In the genomic region with DNA sequence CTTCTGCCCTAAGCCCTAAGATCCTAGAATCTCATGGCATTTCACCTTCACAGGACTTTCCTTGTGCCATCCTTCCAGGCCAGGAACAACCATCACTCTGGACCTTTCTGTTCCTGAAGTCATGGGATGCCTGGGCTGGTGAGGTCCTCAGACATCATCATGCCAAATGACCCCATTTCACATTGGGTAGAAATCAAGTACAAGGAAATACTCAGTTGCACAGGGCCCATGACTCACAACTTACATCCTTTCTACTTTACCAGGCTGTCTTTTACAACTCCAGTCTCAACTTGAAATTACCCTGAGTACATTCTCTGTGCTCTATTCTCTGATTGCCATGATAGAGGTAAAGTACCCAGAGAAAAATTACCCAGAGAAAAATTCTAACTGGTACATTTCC, we compare ENCODE assay signal across 14 cellular contexts.
DNase-seq lines count a peak whose midpoint lies in the region; ATAC-seq and TF ChIP-seq lines count a peak whose summit lies in the region.
"Had no signal": no experiment of that assay in that cellular context is flagged by ENCODE, and none has a peak within 500 bp of the region (broad histone marks: within the 10 kb centered on the region; RNA-seq: fewer than 3 reads in every experiment).

No MANE protein-coding gene starts in this region.

- H3K9me3 ChIP-seq in CD8-positive, alpha-beta T cell (ENCODE audit: low read length): no peaks in the 10 kb centered on the region
- H3K9me3 ChIP-seq in naive thymus-derived CD4-positive, alpha-beta T cell (ENCODE audit: control insufficient read depth in 2 of 3, low read length in 3 of 3): no peaks in the 10 kb centered on the region
- no peaks in the 10 kb centered on the region for H3K9me3 ChIP-seq in endodermal cell (ENCODE audit: control insufficient read depth, low read length)

- no peaks in the 10 kb centered on the region for H3K27me3 ChIP-seq in CD8-positive, alpha-beta T cell (ENCODE audit: insufficient read depth, low read length)
- no peaks in the 10 kb centered on the region for H3K27me3 ChIP-seq in naive thymus-derived CD4-positive, alpha-beta T cell (ENCODE audit: control insufficient read depth in 2 of 2, insufficient read depth in 2 of 2, low read length in 2 of 2)
- H3K27me3 ChIP-seq in endodermal cell (ENCODE audit: control insufficient read depth, insufficient read depth, low read length, poor library complexity, severe bottlenecking): no peaks in the 10 kb centered on the region

- H3K4me1 ChIP-seq in CD8-positive, alpha-beta T cell (ENCODE audit: insufficient read depth, low read length): peaks cover 21% of the 10 kb centered on the region
- peaks cover 0 to 18% of the 10 kb centered on the region in 2 donors for H3K4me1 ChIP-seq in naive thymus-derived CD4-positive, alpha-beta T cell (ENCODE audit: control insufficient read depth in 2 of 2, insufficient read depth in 2 of 2, low read length in 2 of 2)
- peaks cover 7% of the 10 kb centered on the region for H3K4me1 ChIP-seq in endodermal cell (ENCODE audit: control insufficient read depth, insufficient read depth, low read length)

- H3K4me3 ChIP-seq in CD8-positive, alpha-beta T cell (ENCODE audit: low read depth, low read length): no peak overlapping the region
- H3K4me3 ChIP-seq in naive thymus-derived CD4-positive, alpha-beta T cell (ENCODE audit: low read length): no peak overlapping the region
- no peak overlapping the region for H3K4me3 ChIP-seq in endodermal cell (ENCODE audit: low read length)
- H3K4me3 ChIP-seq: PC-9 had no signal

- H3K27ac ChIP-seq in CD8-positive, alpha-beta T cell (ENCODE audit: low read depth, low read length): no peak overlapping the region
- no peak overlapping the region for H3K27ac ChIP-seq in naive thymus-derived CD4-positive, alpha-beta T cell (ENCODE audit: low read depth, low read length)
- H3K27ac ChIP-seq in endodermal cell (ENCODE audit: low read depth, low read length): no peak overlapping the region
- H3K27ac ChIP-seq: PC-9 had no signal

- no peaks in the 10 kb centered on the region for H3K9me3 Mint-ChIP-seq in CD8-positive, alpha-beta T cell
- peaks cover 10% of the 10 kb centered on the region for H3K9me3 Mint-ChIP-seq in dendritic cell treated with granulocyte-macrophage colony-stimulating factor and Interleukin-4, amounts not matched to agents 40 ng/mL and 50 ng/mL, for 4 days
- H3K9me3 Mint-ChIP-seq in naive thymus-derived CD4-positive, alpha-beta T cell: peaks cover 0 to 11% (median 0%) of the 10 kb centered on the region in 11 donors
- no peaks in the 10 kb centered on the region for H3K9me3 Mint-ChIP-seq in endodermal cell

- H3K36me3 ChIP-seq in CD8-positive, alpha-beta T cell (ENCODE audit: insufficient read depth, low read length): no peaks in the 10 kb centered on the region
- H3K36me3 ChIP-seq in naive thymus-derived CD4-positive, alpha-beta T cell (ENCODE audit: control insufficient read depth in 2 of 3, insufficient read depth in 3 of 3, low read length in 3 of 3): no peaks in the 10 kb centered on the region
- H3K36me3 ChIP-seq in endodermal cell (ENCODE audit: control insufficient read depth, insufficient read depth, low read length): no peaks in the 10 kb centered on the region

- H3K4me3 Mint-ChIP-seq in CD8-positive, alpha-beta T cell: no peak overlapping the region
- H3K4me3 Mint-ChIP-seq in dendritic cell treated with granulocyte-macrophage colony-stimulating factor and Interleukin-4, amounts not matched to agents 40 ng/mL and 50 ng/mL, for 4 days: no peak overlapping the region
- H3K4me3 Mint-ChIP-seq in naive thymus-derived CD4-positive, alpha-beta T cell: peak overlapping the region in 1 of 10 donors; percentile 53
- H3K4me3 Mint-ChIP-seq in endodermal cell: no peak overlapping the region

- H3K4me1 Mint-ChIP-seq in CD8-positive, alpha-beta T cell (ENCODE audit: low read depth): peaks cover 59% of the 10 kb centered on the region
- peaks cover 22% of the 10 kb centered on the region for H3K4me1 Mint-ChIP-seq in dendritic cell treated with granulocyte-macrophage colony-stimulating factor and Interleukin-4, amounts not matched to agents 40 ng/mL and 50 ng/mL, for 4 days (ENCODE audit: low read depth)
- H3K4me1 Mint-ChIP-seq in naive thymus-derived CD4-positive, alpha-beta T cell: peaks cover 0 to 78% (median 16%) of the 10 kb centered on the region in 7 donors
- H3K4me1 Mint-ChIP-seq in endodermal cell: peaks cover 9% of the 10 kb centered on the region

- POLR2A ChIA-PET in CD8-positive, alpha-beta T cell (lab: Charles Lee): no interaction called here
- POLR2A ChIA-PET in naive thymus-derived CD4-positive, alpha-beta T cell (lab: Charles Lee): no interaction called here

- no peak for TF ChIP-seq CTCF in CD8-positive, alpha-beta T cell (IDR thresholded peaks at IDR 0.05)
- no peak for TF ChIP-seq CTCF in endodermal cell (conservative IDR thresholded peaks at IDR 0.05)

- no peak for ATAC-seq in CD8-positive, alpha-beta T cell
- peak; percentile 28 for ATAC-seq in naive thymus-derived CD4-positive, alpha-beta T cell
- no peak for ATAC-seq in HG02840 (IDR thresholded peaks at IDR 0.05; ENCODE audit: low FRiP score, unreplicated experiment)

- H3K27me3 Mint-ChIP-seq in CD8-positive, alpha-beta T cell (ENCODE audit: low read depth): no peaks in the 10 kb centered on the region
- H3K27me3 Mint-ChIP-seq in dendritic cell treated with granulocyte-macrophage colony-stimulating factor and Interleukin-4, amounts not matched to agents 40 ng/mL and 50 ng/mL, for 4 days: no peaks in the 10 kb centered on the region
- H3K27me3 Mint-ChIP-seq in naive thymus-derived CD4-positive, alpha-beta T cell: no peaks in the 10 kb centered on the region
- H3K27me3 Mint-ChIP-seq in endodermal cell (ENCODE audit: insufficient read depth): no peaks in the 10 kb centered on the region

- DNase-seq in CD8-positive, alpha-beta T cell: no peak
- DNase-seq in Kasumi-1 (lab: John Stamatoyannopoulos, UW) (peak; percentile 17 to 28), endodermal cell (no peak), H4 (ENCODE audit: low spot score) (no peak)
- no peak for DNase-seq in naive thymus-derived CD4-positive, alpha-beta T cell
- no peak for DNase-seq in activated effector memory CD4-positive, alpha-beta T cell treated with anti-CD3 and anti-CD28 coated beads, Interleukin-2, amount 50 U/mL, for 16 hours
- DNase-seq: activated CD4-positive, CD25-positive, alpha-beta regulatory T cell; DMS153; Karpas-422; NCI-H187; NCI-H524 treated with DMSO at 0.1 percent for 48 hours; PC-9 had no signal

- intact Hi-C loops in CD8-positive, alpha-beta T cell (cut with DNase I, micrococcal nuclease): no loop called here
- intact Hi-C loops in dendritic cell treated with granulocyte-macrophage colony-stimulating factor and Interleukin-4, amounts not matched to agents 40 ng/mL and 50 ng/mL, for 4 days (cut with micrococcal nuclease): no loop called here
- intact Hi-C loops in naive thymus-derived CD4-positive, alpha-beta T cell (cut with micrococcal nuclease): loop anchor here in 1 of 2 donors (5.0 kb wide), 1 partner anchor 95 kb away; no protein-coding TSS in a partner anchor

- peak overlapping the region; percentile 33 for H3K27ac Mint-ChIP-seq in CD8-positive, alpha-beta T cell
- H3K27ac Mint-ChIP-seq in dendritic cell treated with granulocyte-macrophage colony-stimulating factor and Interleukin-4, amounts not matched to agents 40 ng/mL and 50 ng/mL, for 4 days: peak overlapping the region; percentile 47
- peak overlapping the region in 3 of 9 donors; percentile 25 to 71 (median 43) for H3K27ac Mint-ChIP-seq in naive thymus-derived CD4-positive, alpha-beta T cell
- H3K27ac Mint-ChIP-seq in endodermal cell: no peak overlapping the region

- H3K9ac ChIP-seq in endodermal cell (ENCODE audit: extremely low read depth, low read length, poor library complexity, severe bottlenecking): no peak overlapping the region

- CTCF ChIA-PET in CD8-positive, alpha-beta T cell (lab: Charles Lee): no interaction called here
- CTCF ChIA-PET in naive thymus-derived CD4-positive, alpha-beta T cell (lab: Charles Lee): no interaction called here

- no peaks in the 10 kb centered on the region for H3K36me3 Mint-ChIP-seq in CD8-positive, alpha-beta T cell
- H3K36me3 Mint-ChIP-seq in dendritic cell treated with granulocyte-macrophage colony-stimulating factor and Interleukin-4, amounts not matched to agents 40 ng/mL and 50 ng/mL, for 4 days (ENCODE audit: low read depth): no peaks in the 10 kb centered on the region
- H3K36me3 Mint-ChIP-seq in naive thymus-derived CD4-positive, alpha-beta T cell: peaks cover 0 to 34% (median 0%) of the 10 kb centered on the region in 5 donors
- H3K36me3 Mint-ChIP-seq in endodermal cell (ENCODE audit: low read depth): no peaks in the 10 kb centered on the region

Comparison
In these comparisons a context has a peak if more than half of its experiments do, and no peak if none do; other contexts are left out.
1. DNase-seq: peak in Kasumi-1 (2 of 2); none in CD8-positive, alpha-beta T cell (0 of 7), naive thymus-derived CD4-positive, alpha-beta T cell (0 of 9), activated effector memory CD4-positive, alpha-beta T cell treated with anti-CD3 and anti-CD28 coated beads, Interleukin-2, amount 50 U/mL, for 16 hours (single experiment), endodermal cell (single experiment) and H4 (single experiment).